In the genomic region with DNA sequence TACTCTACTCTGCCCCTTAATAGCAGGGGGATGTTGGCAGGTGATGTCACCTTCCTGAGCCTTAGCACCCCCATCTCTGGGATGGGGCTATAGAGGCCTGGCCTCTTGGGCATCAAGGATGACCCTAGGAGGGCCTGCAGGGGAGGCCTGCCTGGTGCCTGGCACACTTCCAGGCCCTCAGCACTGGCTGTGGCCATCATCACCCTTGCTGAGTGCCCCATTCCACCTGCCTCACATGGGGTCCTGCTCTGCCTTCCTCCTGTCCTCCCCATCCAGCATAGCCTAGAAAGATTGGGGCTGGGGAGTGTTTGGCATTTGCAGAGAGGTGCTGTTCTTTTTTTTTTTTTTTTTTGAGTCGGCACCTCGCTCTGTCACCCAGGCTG, we compare ENCODE assay signal across 10 cellular contexts. TPM values are rescaled to one million over a fixed set of nuclear protein-coding genes. Genes with fewer than 3 reads are reported as not detected.
DNase-seq lines count a peak whose midpoint lies in the region; ATAC-seq and TF ChIP-seq lines count a peak whose summit lies in the region.
"Had no signal": no experiment of that assay in that cellular context is flagged by ENCODE, and none has a peak within 500 bp of the region (broad histone marks: within the 10 kb centered on the region; RNA-seq: fewer than 3 reads in every experiment).

No MANE protein-coding gene starts in this region.

- H3K27me3 ChIP-seq in layer of hippocampus (ENCODE audit: control insufficient read depth, insufficient read depth, low read length) = no peaks in the 10 kb centered on the region
- no peaks in the 10 kb centered on the region for H3K27me3 ChIP-seq in thoracic aorta (replicated peaks; ENCODE audit: insufficient read depth)

- no peak overlapping the region for H3K4me3 ChIP-seq in thoracic aorta

- no peak for TF ChIP-seq CTCF in thoracic aorta (IDR thresholded peaks at IDR 0.05)

- no peaks in the 10 kb centered on the region for H3K9me3 ChIP-seq in thoracic aorta

- intact Hi-C loops in activated T-helper 2 cell treated with anti-CD3 and anti-CD28 coated beads, Interferon-gamma antibody, Interleukin-2, Interleukin-4, amounts not matched to agents 10 μg/mL and 5 μg/mL and 100 μg/mL, durations not matched to agents 14 hours and 24 hours and 36 hours (cut with micrococcal nuclease) = loop anchor here (2.0 kb wide), 2 partner anchors 20 to 44 kb away; a partner anchor contains a TSS

- H3K27ac Mint-ChIP-seq in T-helper 2 cell treated with Interferon-gamma antibody and Interleukin-4, amounts not matched to agents 5 μg/mL and 100 μg/mL, for 36 hours = peak overlapping the region; percentile 91
- H3K27ac Mint-ChIP-seq in activated T-helper 2 cell treated with anti-CD3 and anti-CD28 coated beads, Interferon-gamma antibody, Interleukin-2, Interleukin-4, amounts not matched to agents 10 μg/mL and 5 μg/mL and 100 μg/mL, durations not matched to agents 14 hours and 24 hours and 36 hours = peak overlapping the region; percentile 84

- H3K4me1 ChIP-seq in thoracic aorta (ENCODE audit: control insufficient read depth in 1 of 2, low read depth in 2 of 2) = peaks cover 24 to 62% of the 10 kb centered on the region in 2 donors

- no peaks in the 10 kb centered on the region for H3K9me3 Mint-ChIP-seq in T-helper 2 cell treated with Interferon-gamma antibody and Interleukin-4, amounts not matched to agents 5 μg/mL and 100 μg/mL, for 36 hours
- H3K9me3 Mint-ChIP-seq in activated T-helper 2 cell treated with anti-CD3 and anti-CD28 coated beads, Interferon-gamma antibody, Interleukin-2, Interleukin-4, amounts not matched to agents 10 μg/mL and 5 μg/mL and 100 μg/mL, durations not matched to agents 14 hours and 24 hours and 36 hours = no peaks in the 10 kb centered on the region
- H3K9me3 Mint-ChIP-seq: nephron progenitor cell had no signal

- H3K4me3 Mint-ChIP-seq in T-helper 2 cell treated with Interferon-gamma antibody and Interleukin-4, amounts not matched to agents 5 μg/mL and 100 μg/mL, for 36 hours = peak overlapping the region; percentile 74
- H3K4me3 Mint-ChIP-seq in activated T-helper 2 cell treated with anti-CD3 and anti-CD28 coated beads, Interferon-gamma antibody, Interleukin-2, Interleukin-4, amounts not matched to agents 10 μg/mL and 5 μg/mL and 100 μg/mL, durations not matched to agents 14 hours and 24 hours and 36 hours (ENCODE audit: low read depth) = peak overlapping the region; percentile 8
- H3K4me3 Mint-ChIP-seq: nephron progenitor cell had no signal

- H3K27me3 Mint-ChIP-seq in T-helper 2 cell treated with Interferon-gamma antibody and Interleukin-4, amounts not matched to agents 5 μg/mL and 100 μg/mL, for 36 hours (ENCODE audit: low read depth) = no peaks in the 10 kb centered on the region
- H3K27me3 Mint-ChIP-seq in activated T-helper 2 cell treated with anti-CD3 and anti-CD28 coated beads, Interferon-gamma antibody, Interleukin-2, Interleukin-4, amounts not matched to agents 10 μg/mL and 5 μg/mL and 100 μg/mL, durations not matched to agents 14 hours and 24 hours and 36 hours (ENCODE audit: low read depth) = no peaks in the 10 kb centered on the region

- ATAC-seq in thoracic aorta (ENCODE audit: insufficient number of reproducible peaks, low FRiP score, low read depth) (no peak), HG03571 (IDR thresholded peaks at IDR 0.05; ENCODE audit: unreplicated experiment) (no peak), HG03175 (IDR thresholded peaks at IDR 0.05; ENCODE audit: unreplicated experiment) (no peak)

- H3K27ac ChIP-seq in layer of hippocampus (ENCODE audit: low read depth, low read length) (peak overlapping the region; percentile 46), thoracic aorta (peak overlapping the region; percentile 87 to 89)

- peaks cover 51% of the 10 kb centered on the region for H3K4me1 Mint-ChIP-seq in T-helper 2 cell treated with Interferon-gamma antibody and Interleukin-4, amounts not matched to agents 5 μg/mL and 100 μg/mL, for 36 hours (ENCODE audit: low read depth)
- peaks cover 50% of the 10 kb centered on the region for H3K4me1 Mint-ChIP-seq in activated T-helper 2 cell treated with anti-CD3 and anti-CD28 coated beads, Interferon-gamma antibody, Interleukin-2, Interleukin-4, amounts not matched to agents 10 μg/mL and 5 μg/mL and 100 μg/mL, durations not matched to agents 14 hours and 24 hours and 36 hours (ENCODE audit: low read depth)

- no peak for DNase-seq in T-helper 2 cell treated with Interferon-gamma antibody and Interleukin-4, amounts not matched to agents 5 μg/mL and 100 μg/mL, for 36 hours (ENCODE audit: low spot score)
- no peak for DNase-seq in T-helper 2 cell
- DNase-seq in activated T-helper 2 cell treated with anti-CD3 and anti-CD28 coated beads, Interferon-gamma antibody, Interleukin-2, Interleukin-4, amounts not matched to agents 10 μg/mL and 5 μg/mL and 100 μg/mL, durations not matched to agents 14 hours and 24 hours and 36 hours (ENCODE audit: low spot score) = no peak
- no peak for DNase-seq in thoracic aorta (ENCODE audit: low spot score)
- no peak for DNase-seq in activated gamma-delta T cell (lab: John Stamatoyannopoulos, UW)
- DNase-seq: hippocampal formation, nephron progenitor cell had no signal

- H3K36me3 Mint-ChIP-seq in T-helper 2 cell treated with Interferon-gamma antibody and Interleukin-4, amounts not matched to agents 5 μg/mL and 100 μg/mL, for 36 hours (ENCODE audit: low read depth) = peaks cover 42% of the 10 kb centered on the region
- peaks cover 27% of the 10 kb centered on the region for H3K36me3 Mint-ChIP-seq in activated T-helper 2 cell treated with anti-CD3 and anti-CD28 coated beads, Interferon-gamma antibody, Interleukin-2, Interleukin-4, amounts not matched to agents 10 μg/mL and 5 μg/mL and 100 μg/mL, durations not matched to agents 14 hours and 24 hours and 36 hours (ENCODE audit: low read depth)

- peaks cover 22% of the 10 kb centered on the region for H3K36me3 ChIP-seq in thoracic aorta

RNA-seq across cellular contexts. Expression of a gene that starts 17.7 kb away (rescaled TPM):
- total RNA-seq in activated T-helper 2 cell treated with anti-CD3 and anti-CD28 coated beads, Interferon-gamma antibody, Interleukin-2, Interleukin-4, amounts not matched to agents 10 μg/mL and 5 μg/mL and 100 μg/mL, durations not matched to agents 14 hours and 24 hours and 36 hours = 0.44 and 0.68 TPM in 2 replicates
- total RNA-seq in thoracic aorta = 10 to 100 TPM; 21.1 to 36.3 TPM

RNA-seq across cellular contexts. Expression of a gene that starts 21.1 kb away (rescaled TPM):
- total RNA-seq in activated T-helper 2 cell treated with anti-CD3 and anti-CD28 coated beads, Interferon-gamma antibody, Interleukin-2, Interleukin-4, amounts not matched to agents 10 μg/mL and 5 μg/mL and 100 μg/mL, durations not matched to agents 14 hours and 24 hours and 36 hours = 24.9 and 25.4 TPM in 2 replicates
- 100 to 1,000 TPM; 125 to 161 TPM for total RNA-seq in thoracic aorta

RNA-seq across cellular contexts. Expression of a gene that starts 21.3 kb away (rescaled TPM):
- 13.6 and 14.0 TPM in 2 replicates for total RNA-seq in activated T-helper 2 cell treated with anti-CD3 and anti-CD28 coated beads, Interferon-gamma antibody, Interleukin-2, Interleukin-4, amounts not matched to agents 10 μg/mL and 5 μg/mL and 100 μg/mL, durations not matched to agents 14 hours and 24 hours and 36 hours
- total RNA-seq in thoracic aorta = 10 to 100 TPM in 1 of 2 donors, 1 to 10 TPM in 1; 5.4 to 14.2 TPM

RNA-seq across cellular contexts. Expression of a gene that starts 44.3 kb away (rescaled TPM):
- 13.0 and 13.3 TPM in 2 replicates for total RNA-seq in activated T-helper 2 cell treated with anti-CD3 and anti-CD28 coated beads, Interferon-gamma antibody, Interleukin-2, Interleukin-4, amounts not matched to agents 10 μg/mL and 5 μg/mL and 100 μg/mL, durations not matched to agents 14 hours and 24 hours and 36 hours
- total RNA-seq in thoracic aorta = 10 to 100 TPM; 10.6 to 17.6 TPM

RNA-seq across cellular contexts. Expression of a gene that starts 44.4 kb away (rescaled TPM):
- 161 and 175 TPM in 2 replicates for total RNA-seq in activated T-helper 2 cell treated with anti-CD3 and anti-CD28 coated beads, Interferon-gamma antibody, Interleukin-2, Interleukin-4, amounts not matched to agents 10 μg/mL and 5 μg/mL and 100 μg/mL, durations not matched to agents 14 hours and 24 hours and 36 hours
- total RNA-seq in thoracic aorta = 100 to 1,000 TPM in 1 of 2 donors, 10 to 100 TPM in 1; 75.7 to 106 TPM

Comparison
In these comparisons a context has a peak if more than half of its experiments do, and no peak if none do; other contexts are left out.
1. RNA of a gene that starts 17.7 kb away (total RNA-seq): 21.1 to 36.3 TPM in thoracic aorta; 0.44 to 0.68 TPM in activated T-helper 2 cell treated with anti-CD3 and anti-CD28 coated beads, Interferon-gamma antibody, Interleukin-2, Interleukin-4, amounts not matched to agents 10 μg/mL and 5 μg/mL and 100 μg/mL, durations not matched to agents 14 hours and 24 hours and 36 hours; every median in the first group is over 10 times any median in the second.